ENCODE assay signal across 1 cellular context in genomic region chr5:174723979-174724483, GRCh38.
TF ChIP-seq lines count a peak whose summit lies in the region.

No MANE protein-coding gene starts in this region.

TF ChIP-seq in WTC11, 78 proteins besides CTCF, POLR2A, EP300 and RAD21 (continued from another document):
- TF ChIP-seq ZNF425 (CRISPR knock-in tag; conservative IDR thresholded peaks at IDR 0.05), result no peak
- no peak for TF ChIP-seq GTF2I (CRISPR knock-in tag; conservative IDR thresholded peaks at IDR 0.05)
- TF ChIP-seq TCF7 (CRISPR knock-in tag; IDR thresholded peaks at IDR 0.05; ENCODE audit: low read depth), result no peak
- TF ChIP-seq NFATC4 (CRISPR knock-in tag; IDR thresholded peaks at IDR 0.05), result no peak
- TF ChIP-seq STAT6 (CRISPR knock-in tag; conservative IDR thresholded peaks at IDR 0.05; ENCODE audit: low read depth), result no peak
- TF ChIP-seq SOX15 (CRISPR knock-in tag; IDR thresholded peaks at IDR 0.05), result no peak
